Comparison of ENCODE assay signal across 21 cellular contexts in the genomic region with DNA sequence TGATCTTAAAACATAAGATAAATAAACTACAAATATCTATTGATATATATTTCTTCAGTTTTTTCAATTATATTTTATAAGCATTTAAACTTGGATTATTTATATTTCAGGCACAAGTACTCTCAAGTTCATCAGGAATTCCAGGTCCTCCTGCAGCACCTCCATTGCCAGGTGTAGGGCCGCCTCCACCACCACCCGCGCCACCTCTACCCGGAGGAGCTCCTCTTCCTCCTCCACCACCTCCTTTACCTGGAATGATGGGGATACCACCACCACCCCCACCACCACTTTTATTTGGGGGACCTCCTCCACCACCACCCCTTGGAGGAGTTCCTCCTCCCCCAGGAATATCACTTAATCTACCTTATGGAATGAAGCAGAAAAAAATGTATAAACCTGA.
"Had no signal": no experiment of that assay in that cellular context is flagged by ENCODE, and none has a peak within 500 bp of the region (broad histone marks: within the 10 kb centered on the region; RNA-seq: fewer than 3 reads in every experiment).

No MANE protein-coding gene starts in this region.

- H3K27me3 Mint-ChIP-seq: dendritic cell treated with granulocyte-macrophage colony-stimulating factor and Interleukin-4, amounts not matched to agents 40 ng/mL and 50 ng/mL, for 4 days; effector memory CD8-positive, alpha-beta T cell had no signal

- H3K9me3 Mint-ChIP-seq: effector memory CD8-positive, alpha-beta T cell had no signal

- FAIRE-seq: endometrium, endothelial cell of umbilical vein had no signal

- H3K4me3 Mint-ChIP-seq: dendritic cell treated with granulocyte-macrophage colony-stimulating factor and Interleukin-4, amounts not matched to agents 40 ng/mL and 50 ng/mL, for 4 days; effector memory CD8-positive, alpha-beta T cell; endodermal cell had no signal

- H3K27ac Mint-ChIP-seq: dendritic cell treated with granulocyte-macrophage colony-stimulating factor and Interleukin-4, amounts not matched to agents 40 ng/mL and 50 ng/mL, for 4 days; effector memory CD8-positive, alpha-beta T cell; endodermal cell had no signal

- DNase-seq: colonic mucosa; dermis blood vessel endothelial cell; dorsolateral prefrontal cortex; effector CD4-positive, alpha-beta T cell; effector CD8-positive, alpha-beta T cell; effector memory CD4-positive, alpha-beta T cell; effector memory CD8-positive, alpha-beta T cell; endodermal cell; erythroblast; esophagus squamous epithelium; foreskin fibroblast; foreskin keratinocyte; foreskin melanocyte; gastrocnemius medialis; glutamatergic neuron; head of caudate nucleus; heart left ventricle; heart right ventricle had no signal
